Comparison of ENCODE assay signal across 1 cellular context in the genomic region with DNA sequence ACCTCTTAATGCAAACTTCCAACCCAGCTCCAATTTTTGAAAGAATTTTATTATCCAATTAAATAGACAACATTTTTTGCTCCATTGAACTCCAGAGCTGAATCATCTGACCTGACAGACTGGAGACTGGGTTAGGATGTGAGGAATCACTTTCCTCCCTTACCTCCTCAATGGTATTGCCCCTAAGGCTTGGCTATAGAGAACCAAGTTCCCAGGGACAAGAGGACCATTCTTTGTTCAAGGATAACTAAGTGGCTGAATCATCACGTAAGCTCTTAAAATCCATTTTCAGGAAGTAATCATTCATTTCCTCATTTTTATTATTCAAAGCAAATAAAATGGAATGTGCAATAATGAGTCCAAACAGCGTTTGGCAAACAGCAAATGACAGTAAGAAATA.
TF ChIP-seq lines count a peak whose summit lies in the region.

No MANE protein-coding gene starts in this region.

TF ChIP-seq in SK-N-SH, 30 proteins besides CTCF, POLR2A, EP300 and RAD21 (continued from another document):
- TF ChIP-seq, protein P1, sequence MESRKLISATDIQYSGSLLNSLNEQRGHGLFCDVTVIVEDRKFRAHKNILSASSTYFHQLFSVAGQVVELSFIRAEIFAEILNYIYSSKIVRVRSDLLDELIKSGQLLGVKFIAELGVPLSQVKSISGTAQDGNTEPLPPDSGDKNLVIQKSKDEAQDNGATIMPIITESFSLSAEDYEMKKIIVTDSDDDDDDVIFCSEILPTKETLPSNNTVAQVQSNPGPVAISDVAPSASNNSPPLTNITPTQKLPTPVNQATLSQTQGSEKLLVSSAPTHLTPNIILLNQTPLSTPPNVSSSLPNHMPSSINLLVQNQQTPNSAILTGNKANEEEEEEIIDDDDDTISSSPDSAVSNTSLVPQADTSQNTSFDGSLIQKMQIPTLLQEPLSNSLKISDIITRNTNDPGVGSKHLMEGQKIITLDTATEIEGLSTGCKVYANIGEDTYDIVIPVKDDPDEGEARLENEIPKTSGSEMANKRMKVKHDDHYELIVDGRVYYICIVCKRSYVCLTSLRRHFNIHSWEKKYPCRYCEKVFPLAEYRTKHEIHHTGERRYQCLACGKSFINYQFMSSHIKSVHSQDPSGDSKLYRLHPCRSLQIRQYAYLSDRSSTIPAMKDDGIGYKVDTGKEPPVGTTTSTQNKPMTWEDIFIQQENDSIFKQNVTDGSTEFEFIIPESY (IDR thresholded peaks at IDR 0.05; ENCODE audit: borderline replicate concordance, low read depth): no peak
- TF ChIP-seq JUND (IDR thresholded peaks at IDR 0.05) (0 out of 2 replicates have a peak, but pooled peaks have one; percentile 4), TCF12 (IDR thresholded peaks at IDR 0.05) (no peak), RFX5 (IDR thresholded peaks at IDR 0.05; ENCODE audit: low read length) (no peak), GATA2 (CRISPR knock-in tag; IDR thresholded peaks at IDR 0.05) (no peak), FOSL2 (IDR thresholded peaks at IDR 0.05; ENCODE audit: borderline replicate concordance, low read depth) (no peak; the same call in 1 of the 2 replicates)
- TF ChIP-seq, protein P2, sequence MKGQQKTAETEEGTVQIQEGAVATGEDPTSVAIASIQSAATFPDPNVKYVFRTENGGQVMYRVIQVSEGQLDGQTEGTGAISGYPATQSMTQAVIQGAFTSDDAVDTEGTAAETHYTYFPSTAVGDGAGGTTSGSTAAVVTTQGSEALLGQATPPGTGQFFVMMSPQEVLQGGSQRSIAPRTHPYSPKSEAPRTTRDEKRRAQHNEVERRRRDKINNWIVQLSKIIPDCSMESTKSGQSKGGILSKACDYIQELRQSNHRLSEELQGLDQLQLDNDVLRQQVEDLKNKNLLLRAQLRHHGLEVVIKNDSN (IDR thresholded peaks at IDR 0.05; ENCODE audit: borderline replicate concordance, low read depth): no peak
- TF ChIP-seq, protein P3, sequence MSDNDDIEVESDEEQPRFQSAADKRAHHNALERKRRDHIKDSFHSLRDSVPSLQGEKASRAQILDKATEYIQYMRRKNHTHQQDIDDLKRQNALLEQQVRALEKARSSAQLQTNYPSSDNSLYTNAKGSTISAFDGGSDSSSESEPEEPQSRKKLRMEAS (IDR thresholded peaks at IDR 0.05; ENCODE audit: low read depth): no peak
- TF ChIP-seq, protein P4, sequence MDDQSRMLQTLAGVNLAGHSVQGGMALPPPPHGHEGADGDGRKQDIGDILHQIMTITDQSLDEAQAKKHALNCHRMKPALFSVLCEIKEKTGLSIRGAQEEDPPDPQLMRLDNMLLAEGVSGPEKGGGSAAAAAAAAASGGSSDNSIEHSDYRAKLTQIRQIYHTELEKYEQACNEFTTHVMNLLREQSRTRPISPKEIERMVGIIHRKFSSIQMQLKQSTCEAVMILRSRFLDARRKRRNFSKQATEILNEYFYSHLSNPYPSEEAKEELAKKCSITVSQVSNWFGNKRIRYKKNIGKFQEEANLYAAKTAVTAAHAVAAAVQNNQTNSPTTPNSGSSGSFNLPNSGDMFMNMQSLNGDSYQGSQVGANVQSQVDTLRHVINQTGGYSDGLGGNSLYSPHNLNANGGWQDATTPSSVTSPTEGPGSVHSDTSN (IDR thresholded peaks at IDR 0.05): peak; percentile 11; the same call in 1 of the 2 replicates
